Comparison of ENCODE assay signal across 11 cellular contexts in the genomic region with DNA sequence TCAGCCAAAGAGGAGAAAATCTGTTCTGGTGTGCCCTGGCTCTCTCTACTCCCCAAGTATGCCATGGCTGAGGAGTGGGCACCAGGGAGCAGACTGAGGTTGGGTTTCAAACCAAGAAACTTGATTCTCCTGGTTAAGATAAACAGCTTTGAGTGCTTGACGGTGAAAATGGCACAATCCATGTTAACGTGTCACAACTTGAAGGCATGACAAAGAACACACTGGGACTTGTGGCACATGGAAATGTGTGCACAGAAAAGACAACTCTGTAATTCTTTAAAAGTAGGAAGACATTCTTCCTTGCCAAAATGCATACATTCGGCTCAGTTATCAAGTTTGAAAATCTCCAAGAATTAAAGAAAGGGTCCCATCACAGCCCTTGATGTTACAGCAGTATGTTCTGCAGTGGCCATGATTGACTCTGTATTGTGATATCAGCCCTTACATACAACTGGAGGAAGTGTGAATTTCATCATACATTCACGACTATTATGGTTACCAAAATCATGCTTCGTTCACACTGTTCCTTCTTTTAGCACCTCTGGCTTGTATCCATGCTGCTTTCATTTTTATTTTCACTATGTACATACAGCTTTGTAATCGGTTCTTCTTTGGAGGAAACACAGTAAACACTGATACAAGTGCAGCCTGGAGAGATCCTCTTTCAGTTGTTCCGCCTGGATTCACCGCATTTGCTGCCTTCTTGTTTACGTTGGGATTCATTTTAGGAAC. TPM values are rescaled to one million over a fixed set of nuclear protein-coding genes. Genes with fewer than 3 reads are reported as not detected.
A peak's percentile ranks its signal among the peaks of the same experiment; 100 is the strongest.
DNase-seq lines count a peak whose midpoint lies in the region; ATAC-seq and TF ChIP-seq lines count a peak whose summit lies in the region.
"Had no signal": no experiment of that assay in that cellular context is flagged by ENCODE, and none has a peak within 500 bp of the region (broad histone marks: within the 10 kb centered on the region; RNA-seq: fewer than 3 reads in every experiment).

No MANE protein-coding gene starts in this region.

- H3K9me3 Mint-ChIP-seq in naive B cell: peaks cover 0 to 2% (median 0%) of the 10 kb centered on the region in 7 donors
- H3K9me3 Mint-ChIP-seq: activated naive CD8-positive, alpha-beta T cell treated with anti-CD3 and anti-CD28 coated beads, Interleukin-2, amount 10 ng/mL, durations not matched to agents 7 days and 5 days had no signal

- H2AFZ ChIP-seq in DND-41 (ENCODE audit: low read depth, low read length) (0 out of 2 replicates have a peak overlapping the region, but pooled peaks have one; percentile 9), PC-9 (no peak overlapping the region)

- ATAC-seq in DND-41 (ENCODE audit: insufficient read depth, low read depth) (no peak), naive B cell (ENCODE audit: low read depth in 2 of 2) (peak; percentile 35 to 56)
- ATAC-seq: Panc1 had no signal

- H3K36me3 ChIP-seq in DND-41 (ENCODE audit: insufficient read depth, low read length) (no peaks in the 10 kb centered on the region), PC-9 (ENCODE audit: low read depth) (no peaks in the 10 kb centered on the region)

- peaks cover 0 to 10% (median 5%) of the 10 kb centered on the region in 3 donors for H3K27me3 Mint-ChIP-seq in naive B cell

- no peak overlapping the region for H3K27ac ChIP-seq in DND-41 (ENCODE audit: low read length)
- no peak overlapping the region for H3K27ac ChIP-seq in PC-9

- POLR2A ChIA-PET in PC-9 (lab: Charles Lee; ENCODE audit: unreplicated experiment): no interaction called here

- H3K4me2 ChIP-seq in DND-41 (ENCODE audit: insufficient read depth, low read length): no peak overlapping the region
- 0 out of 2 replicates have a peak overlapping the region, but pooled peaks have one; percentile 12 for H3K4me2 ChIP-seq in PC-9

- H3K79me2 ChIP-seq in DND-41 (ENCODE audit: insufficient read depth, low read length) (no peaks in the 10 kb centered on the region), PC-9 (ENCODE audit: low read depth) (no peaks in the 10 kb centered on the region)

- no peaks in the 10 kb centered on the region; the same call in 1 of the 2 replicates for H3K9me2 ChIP-seq in PC-9 (ENCODE audit: insufficient read depth)

- H3F3A ChIP-seq in PC-9 (ENCODE audit: insufficient read depth, low read depth): no peaks in the 10 kb centered on the region

- CTCF ChIA-PET in PC-9 (lab: Charles Lee): no interaction called here

- no peak overlapping the region for H3K4me3 ChIP-seq in DND-41 (ENCODE audit: low read depth in 1 of 2, low read length in 2 of 2)
- no peak overlapping the region for H3K4me3 ChIP-seq in LNCaP clone FGC (ENCODE audit: low read depth, low read length)
- no peak overlapping the region for H3K4me3 ChIP-seq in PC-9

- no peak overlapping the region for H3K9ac ChIP-seq in DND-41 (ENCODE audit: low read depth, low read length)

- no peaks in the 10 kb centered on the region for H3K36me3 Mint-ChIP-seq in naive B cell

- H3K27me3 ChIP-seq in DND-41 (ENCODE audit: insufficient read depth, low read length, poor library complexity) (no peaks in the 10 kb centered on the region), PC-9 (ENCODE audit: insufficient read depth, low read depth) (no peaks in the 10 kb centered on the region)

- H4K20me1 ChIP-seq in DND-41 (ENCODE audit: insufficient read depth, low read length) (no peaks in the 10 kb centered on the region), PC-9 (ENCODE audit: insufficient read depth) (no peaks in the 10 kb centered on the region)

- H3K4me1 Mint-ChIP-seq in naive B cell: peaks cover 0 to 7% (median 4%) of the 10 kb centered on the region in 3 donors

- no peak overlapping the region for H3K4me3 Mint-ChIP-seq in naive B cell
- H3K4me3 Mint-ChIP-seq: activated naive CD8-positive, alpha-beta T cell treated with anti-CD3 and anti-CD28 coated beads, Interleukin-2, amount 10 ng/mL, durations not matched to agents 7 days and 5 days had no signal

- no peaks in the 10 kb centered on the region for H3K4me1 ChIP-seq in DND-41 (ENCODE audit: insufficient read depth, low read length)
- no peaks in the 10 kb centered on the region for H3K4me1 ChIP-seq in PC-9 (replicated peaks; ENCODE audit: insufficient read depth)

- DNase-seq in DND-41 (no peak), LNCaP clone FGC (ENCODE audit: low read depth) (peak; percentile 31), PC-9 (no peak), naive B cell (no peak), SW480 (ENCODE audit: low spot score) (no peak), iPS-NIHi7 (ENCODE audit: extremely low spot score) (no peak), NCI-H1930 (lab: John Stamatoyannopoulos, UW) (no peak)
- DNase-seq in activated naive CD4-positive, alpha-beta T cell (lab: John Stamatoyannopoulos, UW): no peak
- DNase-seq: activated naive CD8-positive, alpha-beta T cell treated with anti-CD3 and anti-CD28 coated beads, Interleukin-2, amount 10 ng/mL, durations not matched to agents 7 days and 5 days; DMS 273 treated with DMSO at 0.1 percent for 48 hours had no signal

- BruUV-seq in PC-9 (replicated peaks; lab: Mats Ljungman, UMichigan): no TSS peak

- H3K27ac Mint-ChIP-seq in naive B cell: peak overlapping the region in 1 of 6 donors; percentile 35
- H3K27ac Mint-ChIP-seq: activated naive CD8-positive, alpha-beta T cell treated with anti-CD3 and anti-CD28 coated beads, Interleukin-2, amount 10 ng/mL, durations not matched to agents 7 days and 5 days had no signal

- TF ChIP-seq CTCF in DND-41 (IDR thresholded peaks at IDR 0.05; ENCODE audit: borderline replicate concordance, extremely low read depth, low read length, poor library complexity, severe bottlenecking) (no peak), LNCaP clone FGC (IDR thresholded peaks at IDR 0.05; ENCODE audit: control insufficient read depth, extremely low read depth, insufficient read depth) (no peak), PC-9 (conservative IDR thresholded peaks at IDR 0.05) (no peak)

- H3K9me3 ChIP-seq in DND-41 (ENCODE audit: insufficient read depth, low read length, severe bottlenecking) (no peaks in the 10 kb centered on the region), PC-9 (ENCODE audit: insufficient read depth, low read depth) (no peaks in the 10 kb centered on the region)

- intact Hi-C loops in PC-9 (cut with micrococcal nuclease; ENCODE audit: unreplicated experiment): no loop called here

RNA-seq across cellular contexts. Expression of a gene that starts 15.6 kb away (rescaled TPM):
- not detected in 2 replicates for total RNA-seq in PC-9 (2021)
- not detected for polyA plus RNA-seq in naive B cell (ENCODE audit: low read depth in 6 of 6)

RNA-seq across cellular contexts. Expression of a gene that starts 48.5 kb away (rescaled TPM):
- total RNA-seq in PC-9 (2021): 42.9 and 52.2 TPM in 2 replicates
- polyA plus RNA-seq in naive B cell (ENCODE audit: low read depth in 6 of 6): 10 to 100 TPM; 42.2 to 62.9 (median 50.9) TPM

RNA-seq across cellular contexts. Expression of a gene that starts 49.4 kb away (rescaled TPM):
- 72.3 and 78.7 TPM in 2 replicates for total RNA-seq in PC-9 (2021)
- 100 to 1,000 TPM; 192 to 245 (median 213) TPM for polyA plus RNA-seq in naive B cell (ENCODE audit: low read depth in 6 of 6)
